ENCODE assay signal across 16 cellular contexts in the genomic region with DNA sequence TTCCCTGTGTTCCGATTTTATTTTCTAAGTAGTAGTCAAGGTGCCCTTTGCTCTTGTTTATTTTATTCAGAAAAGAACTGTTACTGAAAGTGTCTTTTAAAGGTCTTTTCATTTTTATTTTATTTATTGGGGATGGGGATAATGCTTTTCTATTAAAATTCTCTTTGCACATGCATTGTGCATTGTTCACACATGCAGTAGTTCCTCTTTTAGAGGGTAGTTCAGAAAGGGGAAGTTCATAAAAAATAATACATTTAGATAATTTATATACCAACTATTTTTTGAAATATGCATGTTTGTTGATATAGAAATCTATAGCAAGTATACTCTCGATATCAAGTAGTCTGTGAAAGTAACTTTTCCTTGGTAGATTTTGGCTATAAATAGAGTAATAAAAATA. TPM values are rescaled to one million over a fixed set of nuclear protein-coding genes. Genes with fewer than 3 reads are reported as not detected.
"Had no signal": no experiment of that assay in that cellular context is flagged by ENCODE, and none has a peak within 500 bp of the region (broad histone marks: within the 10 kb centered on the region; RNA-seq: fewer than 3 reads in every experiment).

No MANE protein-coding gene starts in this region.

- H3K9me3 ChIP-seq: gastroesophageal sphincter, upper lobe of left lung had no signal

- DNase-seq: activated CD4-positive, alpha-beta T cell treated with anti-CD3 and anti-CD28 coated beads for 4 hours; activated CD8-positive, alpha-beta T cell treated with anti-CD3 and anti-CD28 coated beads for 36 hours; activated effector memory CD4-positive, alpha-beta T cell treated with anti-CD3 and anti-CD28 coated beads, Interleukin-2, amount 50 U/mL, for 16 hours; activated T-cell treated with anti-CD3 and anti-CD28 coated beads, Interleukin-2, amount 50 U/mL, for 48 hours; dorsolateral prefrontal cortex; endodermal cell; midbrain; stimulated activated naive CD8-positive, alpha-beta T cell treated with anti-CD3 and anti-CD28 coated beads, Interleukin-15, amount 100 ng/mL, for 72 hours; upper lobe of left lung had no signal

- H3K36me3 ChIP-seq: gastroesophageal sphincter, neural progenitor cell, upper lobe of left lung had no signal

- H3K27ac Mint-ChIP-seq: activated CD8-positive, alpha-beta T cell treated with anti-CD3 and anti-CD28 coated beads for 36 hours; activated naive CD4-positive, alpha-beta T cell treated with anti-CD3 and anti-CD28 coated beads, Interleukin-2, amount 50 U/mL, for 24 hours; endodermal cell; neural progenitor cell; stimulated activated naive CD8-positive, alpha-beta T cell treated with anti-CD3 and anti-CD28 coated beads, Interleukin-15, amount 100 ng/mL, for 72 hours; WTC11 had no signal

- ATAC-seq: activated CD8-positive, alpha-beta T cell treated with anti-CD3 and anti-CD28 coated beads for 36 hours; gastroesophageal sphincter; sciatic nerve; stimulated activated naive CD8-positive, alpha-beta T cell treated with anti-CD3 and anti-CD28 coated beads, Interleukin-15, amount 100 ng/mL, for 72 hours; WTC11 had no signal

- H3K4me3 Mint-ChIP-seq: activated CD8-positive, alpha-beta T cell treated with anti-CD3 and anti-CD28 coated beads for 36 hours; activated naive CD4-positive, alpha-beta T cell treated with anti-CD3 and anti-CD28 coated beads, Interleukin-2, amount 50 U/mL, for 24 hours; endodermal cell; neural progenitor cell; stimulated activated naive CD8-positive, alpha-beta T cell treated with anti-CD3 and anti-CD28 coated beads, Interleukin-15, amount 100 ng/mL, for 72 hours; WTC11 had no signal

- H3K4me1 ChIP-seq: neural progenitor cell had no signal

- H3K4me3 ChIP-seq: gastroesophageal sphincter, lung, neural progenitor cell, upper lobe of left lung had no signal

- H3K27ac ChIP-seq: gastroesophageal sphincter, neural progenitor cell, upper lobe of left lung had no signal

- H3K4me2 ChIP-seq: neural progenitor cell had no signal

- H2AFZ ChIP-seq: neural progenitor cell had no signal

- H3K9ac ChIP-seq: neural progenitor cell had no signal

- H3K9me3 Mint-ChIP-seq: activated CD8-positive, alpha-beta T cell treated with anti-CD3 and anti-CD28 coated beads for 36 hours; activated naive CD4-positive, alpha-beta T cell treated with anti-CD3 and anti-CD28 coated beads, Interleukin-2, amount 50 U/mL, for 24 hours; endodermal cell; stimulated activated naive CD8-positive, alpha-beta T cell treated with anti-CD3 and anti-CD28 coated beads, Interleukin-15, amount 100 ng/mL, for 72 hours had no signal

RNA-seq across cellular contexts. Expression of a gene that starts 3.5 kb away (rescaled TPM):
- total RNA-seq: epithelial cell of proximal tubule had no signal
